Comparison of ENCODE assay signal across 8 cellular contexts in the genomic region with DNA sequence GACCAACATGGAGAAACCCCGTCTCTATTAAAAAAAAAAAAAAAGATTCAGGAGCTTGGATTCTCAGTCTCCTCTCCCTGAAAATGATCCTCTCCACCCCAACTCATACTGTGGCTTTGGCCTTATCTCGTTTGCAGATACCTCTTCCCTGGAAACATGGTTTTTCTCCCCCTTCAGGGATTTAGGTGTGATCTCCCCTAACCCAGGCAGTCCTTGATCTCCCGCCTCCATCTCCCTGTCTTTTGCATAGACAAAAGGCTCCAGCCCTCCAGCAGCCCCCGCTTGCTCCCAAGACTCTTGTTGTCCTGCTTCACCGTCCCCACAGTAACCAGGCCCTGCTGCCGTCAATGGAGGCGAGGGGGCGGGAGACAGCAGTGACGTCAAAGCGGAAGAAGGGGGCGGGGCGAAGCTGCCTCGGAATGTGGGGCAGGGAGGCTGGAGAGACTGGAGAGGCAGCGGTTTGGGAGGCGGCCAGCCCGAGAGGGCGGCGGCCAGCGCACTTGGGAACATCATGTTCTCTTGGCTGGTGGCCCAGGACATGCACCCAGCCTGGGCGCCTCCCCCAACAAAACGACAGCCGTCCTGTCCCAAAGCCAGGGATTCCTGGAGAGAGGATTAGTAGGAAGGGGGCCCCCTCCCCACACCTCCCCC. TPM values are rescaled to one million over a fixed set of nuclear protein-coding genes. Genes with fewer than 3 reads are reported as not detected.
DNase-seq lines count a peak whose midpoint lies in the region; ATAC-seq and TF ChIP-seq lines count a peak whose summit lies in the region.

No MANE protein-coding gene starts in this region.

- H3K4me1 ChIP-seq in mucosa of stomach (ENCODE audit: control insufficient read depth, insufficient read depth, low read length) = peaks cover 65% of the 10 kb centered on the region

- peak overlapping the region; percentile 100 for H3K9ac ChIP-seq in mucosa of stomach (ENCODE audit: low read length)

- H3K9me3 ChIP-seq in mucosa of stomach (ENCODE audit: control insufficient read depth, low read length) = no peaks in the 10 kb centered on the region

- peaks cover 44% of the 10 kb centered on the region for H3K4me1 Mint-ChIP-seq in activated T-helper 1 cell treated with anti-CD3 and anti-CD28 coated beads, Interleukin-12 subunit alpha, Interleukin-12 subunit beta, Interleukin-2, Interleukin-4 antibody, amounts not matched to agents 30 ng/mL and 10 ng/mL and 1 ng/mL, durations not matched to agents 14 hours and 24 hours and 36 hours (ENCODE audit: low read depth)

- peak; percentile 96 for DNase-seq in AG09309 (ENCODE audit: low read depth)
- peak; percentile 96 for DNase-seq in HCEC 1CT
- peak; percentile 88 for DNase-seq in activated T-helper 1 cell treated with anti-CD3 and anti-CD28 coated beads, Interleukin-12 subunit alpha, Interleukin-12 subunit beta, Interleukin-2, Interleukin-4 antibody, amounts not matched to agents 30 ng/mL and 10 ng/mL and 1 ng/mL, durations not matched to agents 14 hours and 24 hours and 36 hours (ENCODE audit: low spot score)
- DNase-seq in stimulated activated CD8-positive, alpha-beta memory T cell treated with anti-CD3 and anti-CD28 coated beads, Interleukin-2, amount 100 ng/mL, for 1 hour (ENCODE audit: low read depth in 2 of 2) = peak; percentile 62 to 79

- no peak for TF ChIP-seq CTCF in AG09309 (IDR thresholded peaks at IDR 0.05; ENCODE audit: control insufficient read depth, insufficient read depth, low read depth, low read length, missing control alignments)

- peak overlapping the region; percentile 27 for H3K4me3 ChIP-seq in AG09309 (ENCODE audit: control insufficient read depth, low read depth, low read length)
- H3K4me3 ChIP-seq in mucosa of stomach (ENCODE audit: low read length) = peak overlapping the region; percentile 99

- peak overlapping the region; percentile 93 for H3K27ac Mint-ChIP-seq in activated T-helper 1 cell treated with anti-CD3 and anti-CD28 coated beads, Interleukin-12 subunit alpha, Interleukin-12 subunit beta, Interleukin-2, Interleukin-4 antibody, amounts not matched to agents 30 ng/mL and 10 ng/mL and 1 ng/mL, durations not matched to agents 14 hours and 24 hours and 36 hours

- H3K27me3 Mint-ChIP-seq in activated T-helper 1 cell treated with anti-CD3 and anti-CD28 coated beads, Interleukin-12 subunit alpha, Interleukin-12 subunit beta, Interleukin-2, Interleukin-4 antibody, amounts not matched to agents 30 ng/mL and 10 ng/mL and 1 ng/mL, durations not matched to agents 14 hours and 24 hours and 36 hours (ENCODE audit: insufficient read depth) = no peaks in the 10 kb centered on the region

- peaks cover 8% of the 10 kb centered on the region for H3K36me3 Mint-ChIP-seq in activated T-helper 1 cell treated with anti-CD3 and anti-CD28 coated beads, Interleukin-12 subunit alpha, Interleukin-12 subunit beta, Interleukin-2, Interleukin-4 antibody, amounts not matched to agents 30 ng/mL and 10 ng/mL and 1 ng/mL, durations not matched to agents 14 hours and 24 hours and 36 hours (ENCODE audit: low read depth)

- peaks cover 15% of the 10 kb centered on the region for H3K36me3 ChIP-seq in mucosa of stomach (ENCODE audit: control insufficient read depth, insufficient read depth, low read length)

- H3K4me3 Mint-ChIP-seq in activated T-helper 1 cell treated with anti-CD3 and anti-CD28 coated beads, Interleukin-12 subunit alpha, Interleukin-12 subunit beta, Interleukin-2, Interleukin-4 antibody, amounts not matched to agents 30 ng/mL and 10 ng/mL and 1 ng/mL, durations not matched to agents 14 hours and 24 hours and 36 hours = no peak overlapping the region

- ATAC-seq in esophagus mucosa (peak; percentile 49), HG02642 (IDR thresholded peaks at IDR 0.05; ENCODE audit: poor library complexity, unreplicated experiment) (no peak)

- intact Hi-C loops in activated T-helper 1 cell treated with anti-CD3 and anti-CD28 coated beads, Interleukin-12 subunit alpha, Interleukin-12 subunit beta, Interleukin-2, Interleukin-4 antibody, amounts not matched to agents 30 ng/mL and 10 ng/mL and 1 ng/mL, durations not matched to agents 14 hours and 24 hours and 36 hours (cut with micrococcal nuclease) = loop anchor here (5.0 to 10.0 kb wide), 4 partner anchors 267 to 1139 kb away; a partner anchor contains a TSS

- no peaks in the 10 kb centered on the region for H3K9me3 Mint-ChIP-seq in activated T-helper 1 cell treated with anti-CD3 and anti-CD28 coated beads, Interleukin-12 subunit alpha, Interleukin-12 subunit beta, Interleukin-2, Interleukin-4 antibody, amounts not matched to agents 30 ng/mL and 10 ng/mL and 1 ng/mL, durations not matched to agents 14 hours and 24 hours and 36 hours

- no peaks in the 10 kb centered on the region for H3K27me3 ChIP-seq in mucosa of stomach (ENCODE audit: control insufficient read depth, insufficient read depth, low read length)

TF ChIP-seq in PFSK-1, 5 proteins besides CTCF, POLR2A, EP300 and RAD21:
- TF ChIP-seq POLR2AphosphoS5 (IDR thresholded peaks at IDR 0.05; ENCODE audit: low read depth, low read length) (peak; percentile 68; the same call in 1 of the 2 replicates), TAF1 (IDR thresholded peaks at IDR 0.05; ENCODE audit: borderline replicate concordance, insufficient read depth, low read length) (0 out of 2 replicates have a peak, but pooled peaks have one; percentile 40), SIN3A (IDR thresholded peaks at IDR 0.05; ENCODE audit: borderline replicate concordance, insufficient read depth, low read length) (peak; percentile 72; the same call in 1 of the 2 replicates), FOXP2 (optimal IDR thresholded peaks at IDR 0.05; ENCODE audit: borderline replicate concordance, extremely low read depth, extremely low read length, insufficient read depth) (no peak)
- TF ChIP-seq, protein P1, sequence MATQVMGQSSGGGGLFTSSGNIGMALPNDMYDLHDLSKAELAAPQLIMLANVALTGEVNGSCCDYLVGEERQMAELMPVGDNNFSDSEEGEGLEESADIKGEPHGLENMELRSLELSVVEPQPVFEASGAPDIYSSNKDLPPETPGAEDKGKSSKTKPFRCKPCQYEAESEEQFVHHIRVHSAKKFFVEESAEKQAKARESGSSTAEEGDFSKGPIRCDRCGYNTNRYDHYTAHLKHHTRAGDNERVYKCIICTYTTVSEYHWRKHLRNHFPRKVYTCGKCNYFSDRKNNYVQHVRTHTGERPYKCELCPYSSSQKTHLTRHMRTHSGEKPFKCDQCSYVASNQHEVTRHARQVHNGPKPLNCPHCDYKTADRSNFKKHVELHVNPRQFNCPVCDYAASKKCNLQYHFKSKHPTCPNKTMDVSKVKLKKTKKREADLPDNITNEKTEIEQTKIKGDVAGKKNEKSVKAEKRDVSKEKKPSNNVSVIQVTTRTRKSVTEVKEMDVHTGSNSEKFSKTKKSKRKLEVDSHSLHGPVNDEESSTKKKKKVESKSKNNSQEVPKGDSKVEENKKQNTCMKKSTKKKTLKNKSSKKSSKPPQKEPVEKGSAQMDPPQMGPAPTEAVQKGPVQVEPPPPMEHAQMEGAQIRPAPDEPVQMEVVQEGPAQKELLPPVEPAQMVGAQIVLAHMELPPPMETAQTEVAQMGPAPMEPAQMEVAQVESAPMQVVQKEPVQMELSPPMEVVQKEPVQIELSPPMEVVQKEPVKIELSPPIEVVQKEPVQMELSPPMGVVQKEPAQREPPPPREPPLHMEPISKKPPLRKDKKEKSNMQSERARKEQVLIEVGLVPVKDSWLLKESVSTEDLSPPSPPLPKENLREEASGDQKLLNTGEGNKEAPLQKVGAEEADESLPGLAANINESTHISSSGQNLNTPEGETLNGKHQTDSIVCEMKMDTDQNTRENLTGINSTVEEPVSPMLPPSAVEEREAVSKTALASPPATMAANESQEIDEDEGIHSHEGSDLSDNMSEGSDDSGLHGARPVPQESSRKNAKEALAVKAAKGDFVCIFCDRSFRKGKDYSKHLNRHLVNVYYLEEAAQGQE (IDR thresholded peaks at IDR 0.05; ENCODE audit: insufficient read depth in 1 of 2, low read depth in 2 of 2, low read length in 2 of 2) = no peak

RNA-seq across cellular contexts. Expression of a gene that starts 1.9 kb away (rescaled TPM):
- 90.4 TPM for polyA plus RNA-seq in PFSK-1 (2012; ENCODE audit: insufficient read length, low read depth)
- 36.9 and 37.4 TPM in 2 replicates for total RNA-seq in activated T-helper 1 cell treated with anti-CD3 and anti-CD28 coated beads, Interleukin-12 subunit alpha, Interleukin-12 subunit beta, Interleukin-2, Interleukin-4 antibody, amounts not matched to agents 30 ng/mL and 10 ng/mL and 1 ng/mL, durations not matched to agents 14 hours and 24 hours and 36 hours
- 65.0 TPM for total RNA-seq in esophagus mucosa

RNA-seq across cellular contexts. Expression of a gene that starts 8.7 kb away (rescaled TPM):
- 31.6 TPM for polyA plus RNA-seq in PFSK-1 (2012; ENCODE audit: insufficient read length, low read depth)
- 54.7 and 55.9 TPM in 2 replicates for total RNA-seq in activated T-helper 1 cell treated with anti-CD3 and anti-CD28 coated beads, Interleukin-12 subunit alpha, Interleukin-12 subunit beta, Interleukin-2, Interleukin-4 antibody, amounts not matched to agents 30 ng/mL and 10 ng/mL and 1 ng/mL, durations not matched to agents 14 hours and 24 hours and 36 hours
- total RNA-seq in esophagus mucosa = 20.9 TPM

RNA-seq across cellular contexts. Expression of a gene that starts 22.1 kb away (rescaled TPM):
- 8.8 TPM for polyA plus RNA-seq in PFSK-1 (2012; ENCODE audit: insufficient read length, low read depth)
- 19.3 and 20.8 TPM in 2 replicates for total RNA-seq in activated T-helper 1 cell treated with anti-CD3 and anti-CD28 coated beads, Interleukin-12 subunit alpha, Interleukin-12 subunit beta, Interleukin-2, Interleukin-4 antibody, amounts not matched to agents 30 ng/mL and 10 ng/mL and 1 ng/mL, durations not matched to agents 14 hours and 24 hours and 36 hours
- 17.5 TPM for total RNA-seq in esophagus mucosa

RNA-seq across cellular contexts. Expression of a gene that starts 30.2 kb away (rescaled TPM):
- polyA plus RNA-seq in PFSK-1 (2012; ENCODE audit: insufficient read length, low read depth) = 26.6 TPM
- 0.88 and 1.8 TPM in 2 replicates for total RNA-seq in activated T-helper 1 cell treated with anti-CD3 and anti-CD28 coated beads, Interleukin-12 subunit alpha, Interleukin-12 subunit beta, Interleukin-2, Interleukin-4 antibody, amounts not matched to agents 30 ng/mL and 10 ng/mL and 1 ng/mL, durations not matched to agents 14 hours and 24 hours and 36 hours
- total RNA-seq in esophagus mucosa = 0.40 TPM

RNA-seq across cellular contexts. Expression of a gene that starts 35.8 kb away (rescaled TPM):
- 0.93 TPM for polyA plus RNA-seq in PFSK-1 (2012; ENCODE audit: insufficient read length, low read depth)
- 0.10 TPM in 1 of 2 replicates, not detected in the other for total RNA-seq in activated T-helper 1 cell treated with anti-CD3 and anti-CD28 coated beads, Interleukin-12 subunit alpha, Interleukin-12 subunit beta, Interleukin-2, Interleukin-4 antibody, amounts not matched to agents 30 ng/mL and 10 ng/mL and 1 ng/mL, durations not matched to agents 14 hours and 24 hours and 36 hours
- 4.0 TPM for total RNA-seq in esophagus mucosa
